12 cellular contexts compared by ENCODE assay signal in genomic region chr12:56668197-56668457, GRCh38.
"Had no signal": no experiment of that assay in that cellular context is flagged by ENCODE, and none has a peak within 500 bp of the region (broad histone marks: within the 10 kb centered on the region; RNA-seq: fewer than 3 reads in every experiment).

No MANE protein-coding gene starts in this region.

- H3K27ac ChIP-seq: breast epithelium, heart left ventricle, right atrium auricular region, skin epidermis, tibial nerve had no signal

- H3K4me1 ChIP-seq: breast epithelium had no signal

- H3K27ac Mint-ChIP-seq: activated naive CD4-positive, alpha-beta T cell treated with anti-CD3 and anti-CD28 coated beads, Interleukin-2, amount 10 ng/mL, durations not matched to agents 7 days and 5 days; endodermal cell; T-helper 2 cell treated with Interferon-gamma antibody and Interleukin-4, amounts not matched to agents 5 μg/mL and 100 μg/mL, for 36 hours had no signal

- H3K4me3 Mint-ChIP-seq: activated naive CD4-positive, alpha-beta T cell treated with anti-CD3 and anti-CD28 coated beads, Interleukin-2, amount 10 ng/mL, durations not matched to agents 7 days and 5 days; endodermal cell; natural killer cell; T-helper 2 cell treated with Interferon-gamma antibody and Interleukin-4, amounts not matched to agents 5 μg/mL and 100 μg/mL, for 36 hours had no signal

- H3K27me3 Mint-ChIP-seq: activated naive CD4-positive, alpha-beta T cell treated with anti-CD3 and anti-CD28 coated beads, Interleukin-2, amount 10 ng/mL, durations not matched to agents 7 days and 5 days had no signal

- H3K9me3 Mint-ChIP-seq: activated naive CD4-positive, alpha-beta T cell treated with anti-CD3 and anti-CD28 coated beads, Interleukin-2, amount 10 ng/mL, durations not matched to agents 7 days and 5 days; endodermal cell; natural killer cell; T-helper 2 cell treated with Interferon-gamma antibody and Interleukin-4, amounts not matched to agents 5 μg/mL and 100 μg/mL, for 36 hours had no signal

- DNase-seq: activated CD8-positive, alpha-beta memory T cell treated with anti-CD3 and anti-CD28 coated beads for 24 hours; activated naive CD4-positive, alpha-beta T cell treated with anti-CD3 and anti-CD28 coated beads, Interleukin-2, amount 10 ng/mL, durations not matched to agents 7 days and 5 days; dermis blood vessel endothelial cell; endodermal cell; heart left ventricle; natural killer cell had no signal

- H3K4me3 ChIP-seq: breast epithelium, heart left ventricle, mucosa of descending colon, right atrium auricular region, skin epidermis, tibial nerve had no signal

- H3K9me3 ChIP-seq: breast epithelium, heart left ventricle, mucosa of descending colon, right atrium auricular region, tibial nerve had no signal

- ATAC-seq: natural killer cell had no signal
